In genomic region chr11:67506426-67507032, GRCh38 we compare ENCODE assay signal across 8 cellular contexts. TPM values are rescaled to one million over a fixed set of nuclear protein-coding genes. Genes with fewer than 3 reads are reported as not detected.
DNase-seq lines count a peak whose midpoint lies in the region; ATAC-seq, FAIRE-seq and TF ChIP-seq lines count a peak whose summit lies in the region.

No MANE protein-coding gene starts in this region.

- in situ Hi-C loops in HepG2 (cut with HindIII; ENCODE audit: extremely low pct_ligation_motif_present, low pct_unique_long_range_greater_than_20kb): loop anchor here (5.0 kb wide), 1 partner anchor 104 kb away; the partner anchor contains the start of genes PPP1CA and TBC1D10C

- TF ChIP-seq RAD21 in SK-N-SH (IDR thresholded peaks at IDR 0.05; ENCODE audit: low read length): no peak
- TF ChIP-seq RAD21 in HepG2 (CRISPR knock-in tag; IDR thresholded peaks at IDR 0.05): no peak

- no peak overlapping the region for H2AFZ ChIP-seq in SK-N-SH (ENCODE audit: low read depth)
- H2AFZ ChIP-seq in HepG2 (ENCODE audit: low read length): no peak overlapping the region

- H3K9me3 Mint-ChIP-seq in activated T-helper 17 cell treated with anti-CD3 and anti-CD28 coated beads, Interleukin-2, amount 50 U/mL, for 72 hours: no peaks in the 10 kb centered on the region

- H3K9me3 ChIP-seq in SK-N-SH (no peaks in the 10 kb centered on the region), HepG2 (ENCODE audit: low read length) (no peaks in the 10 kb centered on the region), stomach smooth muscle (ENCODE audit: control insufficient read depth in 2 of 2, low read length in 2 of 2) (no peaks in the 10 kb centered on the region)

- peaks cover 24% of the 10 kb centered on the region for H3F3A ChIP-seq in SK-N-SH (replicated peaks; ENCODE audit: insufficient read depth)

- peak overlapping the region; percentile 94 for H3K4me3 Mint-ChIP-seq in activated T-helper 17 cell treated with anti-CD3 and anti-CD28 coated beads, Interleukin-2, amount 50 U/mL, for 72 hours

- H3K9ac ChIP-seq in SK-N-SH (0 out of 2 replicates have a peak overlapping the region, but pooled peaks have one; percentile 69), HepG2 (ENCODE audit: insufficient read depth, low read depth, low read length) (peak overlapping the region; percentile 27; the same call in 1 of the 2 replicates), stomach smooth muscle (ENCODE audit: low read length in 2 of 2) (peak overlapping the region; percentile 13 to 21)

- H3K4me1 ChIP-seq in SK-N-SH (ENCODE audit: control insufficient read depth in 1 of 2, insufficient read depth in 2 of 2, low read depth in 1 of 2, low read length in 1 of 2) (peaks cover 10 to 36% of the 10 kb centered on the region in 2 experiments), HepG2 (ENCODE audit: insufficient read depth, low read length) (peaks cover 56% of the 10 kb centered on the region), stomach smooth muscle (ENCODE audit: control insufficient read depth, insufficient read depth, low read length) (peaks cover 45% of the 10 kb centered on the region)

- no peak for TF ChIP-seq EP300 in SK-N-SH (IDR thresholded peaks at IDR 0.05; ENCODE audit: borderline replicate concordance in 1 of 2, low read depth in 1 of 2, low read length in 1 of 2)
- no peak for TF ChIP-seq EP300 in HepG2 (IDR thresholded peaks at IDR 0.05; ENCODE audit: low read depth in 2 of 2, low read length in 2 of 2)
- TF ChIP-seq EP300 in HepG2 (CRISPR knock-in tag; IDR thresholded peaks at IDR 0.05; ENCODE audit: borderline replicate concordance): no peak

- H3K36me3 ChIP-seq in SK-N-SH (replicated peaks in 1 of 2; ENCODE audit: control insufficient read depth in 1 of 2, insufficient read depth in 2 of 2, low read length in 1 of 2): peaks cover 0 to 14% of the 10 kb centered on the region in 2 experiments
- no peaks in the 10 kb centered on the region for H3K36me3 ChIP-seq in HepG2 (replicated peaks in 1 of 2; ENCODE audit: control insufficient read depth in 1 of 2, insufficient read depth in 2 of 2, low read length in 2 of 2)
- H3K36me3 ChIP-seq in stomach smooth muscle (ENCODE audit: control insufficient read depth in 2 of 2, insufficient read depth in 2 of 2, low read length in 2 of 2): no peaks in the 10 kb centered on the region

- DNase-seq in SK-N-SH: no peak
- no peak for DNase-seq in HepG2 (ENCODE audit: low spot score)
- no peak for DNase-seq in NOMO-1 (lab: John Stamatoyannopoulos, UW; ENCODE audit: unreplicated experiment in 2 of 2)
- no peak for DNase-seq in NCI-H187 (lab: John Stamatoyannopoulos, UW)
- DNase-seq in NAMALWA (ENCODE audit: low spot score): no peak

- peaks cover 29% of the 10 kb centered on the region for H3K79me2 ChIP-seq in SK-N-SH (ENCODE audit: insufficient read depth)
- H3K79me2 ChIP-seq in HepG2 (ENCODE audit: insufficient read depth, low read length): peaks cover 10% of the 10 kb centered on the region

- peak overlapping the region; percentile 95 for H3K4me2 ChIP-seq in SK-N-SH
- peak overlapping the region; percentile 95 for H3K4me2 ChIP-seq in HepG2 (ENCODE audit: low read depth, low read length)

- peak overlapping the region; percentile 98 for H3K27ac Mint-ChIP-seq in activated T-helper 17 cell treated with anti-CD3 and anti-CD28 coated beads, Interleukin-2, amount 50 U/mL, for 72 hours

- FAIRE-seq in HepG2 (lab: Jason Lieb, UNC): no peak

- BruUV-seq in HepG2 (replicated peaks; lab: Mats Ljungman, UMichigan): no TSS peak

- peaks cover 18% of the 10 kb centered on the region for H3K4me1 Mint-ChIP-seq in activated T-helper 17 cell treated with anti-CD3 and anti-CD28 coated beads, Interleukin-2, amount 50 U/mL, for 72 hours

- peaks cover 64% of the 10 kb centered on the region for H3K36me3 Mint-ChIP-seq in activated T-helper 17 cell treated with anti-CD3 and anti-CD28 coated beads, Interleukin-2, amount 50 U/mL, for 72 hours (ENCODE audit: low read depth)

- H3K9me2 ChIP-seq in SK-N-SH: no peaks in the 10 kb centered on the region

- POLR2A ChIA-PET in SK-N-SH (lab: Yijun Ruan, JAX): no interaction called here
- POLR2A ChIA-PET in HepG2 (lab: Yijun Ruan, JAX): no interaction called here

- no peaks in the 10 kb centered on the region for H3K27me3 Mint-ChIP-seq in activated T-helper 17 cell treated with anti-CD3 and anti-CD28 coated beads, Interleukin-2, amount 50 U/mL, for 72 hours

- TF ChIP-seq POLR2A in HepG2 (IDR thresholded peaks at IDR 0.05; ENCODE audit: insufficient read depth in 1 of 2, low read depth in 2 of 2, low read length in 2 of 2): no peak

- H3K27me3 ChIP-seq in SK-N-SH (ENCODE audit: insufficient read depth) (no peaks in the 10 kb centered on the region; the same call in 1 of the 2 replicates), HepG2 (ENCODE audit: control insufficient read depth in 1 of 2, insufficient read depth in 2 of 2, low read length in 2 of 2) (no peaks in the 10 kb centered on the region), stomach smooth muscle (ENCODE audit: control insufficient read depth in 1 of 2, insufficient read depth in 2 of 2, low read length in 2 of 2) (peaks cover 7 to 29% of the 10 kb centered on the region in 2 donors)

- H3K27ac ChIP-seq in SK-N-SH (ENCODE audit: low read depth in 2 of 2, low read length in 1 of 2) (peak overlapping the region; percentile 6 to 80; a peak in 3 of 4 replicates), HepG2 (ENCODE audit: extremely low read length, insufficient read depth, low read length) (peak overlapping the region; percentile 65), stomach smooth muscle (ENCODE audit: low read length) (peak overlapping the region; percentile 76)

- H3K4me3 ChIP-seq in SK-N-SH (ENCODE audit: low read depth in 2 of 2, low read length in 1 of 2) (peak overlapping the region in 1 of 2 experiments; percentile 68; a peak in 2 of 4 replicates), HepG2 (replicated peaks in 1 of 3; ENCODE audit: insufficient read depth in 1 of 3, low read depth in 2 of 3, low read length in 3 of 3) (peak overlapping the region in 2 of 3 experiments; percentile 91 to 93; a peak in 4 of 6 replicates), stomach smooth muscle (ENCODE audit: low read length in 2 of 2) (peak overlapping the region in 1 of 2 donors; percentile 71)

- H4K20me1 ChIP-seq in SK-N-SH (ENCODE audit: insufficient read depth) (peaks cover 13% of the 10 kb centered on the region), HepG2 (ENCODE audit: insufficient read depth, low read length) (no peaks in the 10 kb centered on the region)

- CTCF ChIA-PET in SK-N-SH (lab: Yijun Ruan, JAX) (interaction anchor here (0.6 to 1.2 kb wide), 6 partner anchors 99 to 160 kb away, joined by 3 to 4 read pairs (median 3); no protein-coding TSS in a partner anchor), HepG2 (lab: Yijun Ruan, JAX; ENCODE audit: low intra/inter-chr PET ratio, low total read pairs) (interaction anchor here (2.1 to 2.2 kb wide), 2 partner anchors 105 to 117 kb away, joined by 6 to 18 read pairs; partner anchors contain the start of gene PPP1CA)

- TF ChIP-seq CTCF in SK-N-SH (IDR thresholded peaks at IDR 0.05) (no peak), HepG2 (CRISPR knock-in tag; IDR thresholded peaks at IDR 0.05) (no peak)

- 87% methylated on average over 13 of the region's 16 CpGs for WGBS in SK-N-SH (ENCODE audit: low lambda C conversion rate)
- WGBS in HepG2 (ENCODE audit: low lambda C conversion rate): 96% methylated on average over 8 of the region's 16 CpGs

- ATAC-seq in SK-N-SH treated with all-trans-retinoic acid at 6 μM for 48 hours: no peak
- no peak for ATAC-seq in activated T-helper 17 cell treated with anti-CD3 and anti-CD28 coated beads, Interleukin-2, amount 50 U/mL, for 72 hours (replicated peaks)
- ATAC-seq in HepG2: no peak

- intact Hi-C loops in HepG2 (cut with micrococcal nuclease; ENCODE audit: unreplicated experiment): no loop called here

RNA-seq across cellular contexts. Expression of gene PITPNM1, which starts 1.4 kb away (rescaled TPM):
- polyA plus RNA-seq in SK-N-SH (2012; rRNA removed) (24.2 and 24.4 TPM in 2 replicates), HepG2 (2011; rRNA removed) (8.2 and 9.4 TPM in 2 replicates)
- polyA plus RNA-seq in SK-N-SH (2012; cell fraction: cytosol; rRNA removed): 6.8 and 11.2 TPM in 2 replicates
- 85.1 and 94.3 TPM in 2 replicates for polyA plus RNA-seq in SK-N-SH (2012; cell fraction: nucleus; rRNA removed)
- 100 to 1,000 TPM in 1 of 2 donors, 10 to 100 TPM in 1; 97.9 to 111 TPM for total RNA-seq in activated T-helper 17 cell treated with anti-CD3 and anti-CD28 coated beads, Interleukin-2, amount 50 U/mL, for 72 hours
- 7.7 and 8.5 TPM in 2 replicates for total RNA-seq in HepG2 (2016; rRNA removed; fragmentation: Illumina TruSeq; extraction: Trizol)
- total RNA-seq in HepG2 (2016; cell fraction: cytosol; rRNA removed; fragmentation: Illumina TruSeq; extraction: Trizol; ENCODE audit: low read depth): 2.1 and 3.4 TPM in 2 replicates
- 6.0 and 8.5 TPM in 2 replicates for total RNA-seq in HepG2 (2016; cell fraction: insoluble cytoplasmic fraction; rRNA removed; fragmentation: Illumina TruSeq; extraction: Trizol)
- 8.3 and 9.9 TPM in 2 replicates for total RNA-seq in HepG2 (2016; cell fraction: membrane; rRNA removed; fragmentation: Illumina TruSeq; extraction: Trizol)
- total RNA-seq in HepG2 (2016; cell fraction: nucleus; rRNA removed; fragmentation: Illumina TruSeq; extraction: Trizol): 7.3 and 8.9 TPM in 2 replicates
- 5.2 and 10.7 TPM in 2 replicates for polyA plus RNA-seq in HepG2 (2011; cell fraction: cytosol; rRNA removed)
- polyA plus RNA-seq in HepG2 (2011; cell fraction: nucleus; rRNA removed): 38.2 and 58.0 TPM in 2 replicates
- polyA plus RNA-seq in HepG2 (2012): 4.4 and 9.1 TPM in 2 replicates
- polyA plus RNA-seq in HepG2 (2016; cell fraction: cytosol; fragmentation: Illumina TruSeq; extraction: Trizol; ENCODE audit: low read depth): 3.2 and 3.6 TPM in 2 replicates
- 5.6 and 8.6 TPM in 2 replicates for polyA plus RNA-seq in HepG2 (2016; cell fraction: insoluble cytoplasmic fraction; fragmentation: Illumina TruSeq; extraction: Trizol; ENCODE audit: low read depth)
- polyA plus RNA-seq in HepG2 (2016; cell fraction: membrane; fragmentation: Illumina TruSeq; extraction: Trizol; ENCODE audit: low read depth): 7.7 and 8.1 TPM in 2 replicates
- polyA plus RNA-seq in HepG2 (2016; cell fraction: nucleus; fragmentation: Illumina TruSeq; extraction: Trizol; ENCODE audit: insufficient read depth, low read depth): 19.9 and 22.6 TPM in 2 replicates
- 29.1 and 72.8 TPM in 2 replicates for polyA minus RNA-seq in HepG2 (2011; rRNA and poly(A)+ RNA removed; ENCODE audit: low replicate concordance)
- 10.6 and 11.6 TPM in 2 replicates for polyA minus RNA-seq in HepG2 (2011; cell fraction: cytosol; rRNA and poly(A)+ RNA removed)
- polyA minus RNA-seq in HepG2 (2011; cell fraction: nucleus; rRNA and poly(A)+ RNA removed): 6.8 and 9.1 TPM in 2 replicates

RNA-seq across cellular contexts. Expression of gene CDK2AP2, which starts 1.4 kb away (rescaled TPM):
- polyA plus RNA-seq in SK-N-SH (2012; rRNA removed) (32.8 and 47.9 TPM in 2 replicates), HepG2 (2011; rRNA removed) (15.0 and 15.2 TPM in 2 replicates)
- polyA plus RNA-seq in SK-N-SH (2012; cell fraction: cytosol; rRNA removed): 18.5 and 30.3 TPM in 2 replicates
- polyA plus RNA-seq in SK-N-SH (2012; cell fraction: nucleus; rRNA removed): 61.4 and 65.8 TPM in 2 replicates
- 10 to 100 TPM; 65.0 to 71.7 TPM for total RNA-seq in activated T-helper 17 cell treated with anti-CD3 and anti-CD28 coated beads, Interleukin-2, amount 50 U/mL, for 72 hours
- 19.7 and 23.2 TPM in 2 replicates for total RNA-seq in HepG2 (2016; rRNA removed; fragmentation: Illumina TruSeq; extraction: Trizol)
- 18.4 and 24.3 TPM in 2 replicates for total RNA-seq in HepG2 (2016; cell fraction: cytosol; rRNA removed; fragmentation: Illumina TruSeq; extraction: Trizol; ENCODE audit: low read depth)
- total RNA-seq in HepG2 (2016; cell fraction: insoluble cytoplasmic fraction; rRNA removed; fragmentation: Illumina TruSeq; extraction: Trizol): 14.9 and 23.0 TPM in 2 replicates
- 24.4 and 32.7 TPM in 2 replicates for total RNA-seq in HepG2 (2016; cell fraction: membrane; rRNA removed; fragmentation: Illumina TruSeq; extraction: Trizol)
- 16.1 and 17.6 TPM in 2 replicates for total RNA-seq in HepG2 (2016; cell fraction: nucleus; rRNA removed; fragmentation: Illumina TruSeq; extraction: Trizol)
- polyA plus RNA-seq in HepG2 (2011; cell fraction: cytosol; rRNA removed): 13.5 and 23.6 TPM in 2 replicates
- polyA plus RNA-seq in HepG2 (2011; cell fraction: nucleus; rRNA removed): 32.3 and 35.7 TPM in 2 replicates
- 11.0 and 19.0 TPM in 2 replicates for polyA plus RNA-seq in HepG2 (2012)
- 34.7 and 53.1 TPM in 2 replicates for polyA plus RNA-seq in HepG2 (2016; cell fraction: cytosol; fragmentation: Illumina TruSeq; extraction: Trizol; ENCODE audit: low read depth)
- polyA plus RNA-seq in HepG2 (2016; cell fraction: insoluble cytoplasmic fraction; fragmentation: Illumina TruSeq; extraction: Trizol; ENCODE audit: low read depth): 31.6 and 43.1 TPM in 2 replicates
- 52.5 and 57.8 TPM in 2 replicates for polyA plus RNA-seq in HepG2 (2016; cell fraction: membrane; fragmentation: Illumina TruSeq; extraction: Trizol; ENCODE audit: low read depth)
- polyA plus RNA-seq in HepG2 (2016; cell fraction: nucleus; fragmentation: Illumina TruSeq; extraction: Trizol; ENCODE audit: insufficient read depth, low read depth): 45.1 and 46.7 TPM in 2 replicates
- 16.8 and 42.0 TPM in 2 replicates for polyA minus RNA-seq in HepG2 (2011; rRNA and poly(A)+ RNA removed; ENCODE audit: low replicate concordance)
- polyA minus RNA-seq in HepG2 (2011; cell fraction: cytosol; rRNA and poly(A)+ RNA removed): 13.8 and 17.6 TPM in 2 replicates
- polyA minus RNA-seq in HepG2 (2011; cell fraction: nucleus; rRNA and poly(A)+ RNA removed): 10.1 and 16.6 TPM in 2 replicates

RNA-seq across cellular contexts. Expression of gene CABP2, which starts 16.7 kb away (rescaled TPM):
- polyA plus RNA-seq in SK-N-SH (2012; rRNA removed) (not detected in 2 replicates), HepG2 (2011; rRNA removed) (not detected in 2 replicates)
- not detected in 2 replicates for polyA plus RNA-seq in SK-N-SH (2012; cell fraction: cytosol; rRNA removed)
- polyA plus RNA-seq in SK-N-SH (2012; cell fraction: nucleus; rRNA removed): not detected in 2 replicates
- not detected for total RNA-seq in activated T-helper 17 cell treated with anti-CD3 and anti-CD28 coated beads, Interleukin-2, amount 50 U/mL, for 72 hours
- total RNA-seq in HepG2 (2016; rRNA removed; fragmentation: Illumina TruSeq; extraction: Trizol): not detected in 2 replicates
- total RNA-seq in HepG2 (2016; cell fraction: cytosol; rRNA removed; fragmentation: Illumina TruSeq; extraction: Trizol; ENCODE audit: low read depth): not detected in 2 replicates
- not detected in 2 replicates for total RNA-seq in HepG2 (2016; cell fraction: insoluble cytoplasmic fraction; rRNA removed; fragmentation: Illumina TruSeq; extraction: Trizol)
- not detected in 2 replicates for total RNA-seq in HepG2 (2016; cell fraction: membrane; rRNA removed; fragmentation: Illumina TruSeq; extraction: Trizol)
- not detected in 2 replicates for total RNA-seq in HepG2 (2016; cell fraction: nucleus; rRNA removed; fragmentation: Illumina TruSeq; extraction: Trizol)
- not detected in 2 replicates for polyA plus RNA-seq in HepG2 (2011; cell fraction: cytosol; rRNA removed)
- polyA plus RNA-seq in HepG2 (2011; cell fraction: nucleus; rRNA removed): not detected in 2 replicates
- not detected in 2 replicates for polyA plus RNA-seq in HepG2 (2012)
- not detected in 2 replicates for polyA plus RNA-seq in HepG2 (2016; cell fraction: cytosol; fragmentation: Illumina TruSeq; extraction: Trizol; ENCODE audit: low read depth)
- polyA plus RNA-seq in HepG2 (2016; cell fraction: insoluble cytoplasmic fraction; fragmentation: Illumina TruSeq; extraction: Trizol; ENCODE audit: low read depth): not detected in 2 replicates
- not detected in 2 replicates for polyA plus RNA-seq in HepG2 (2016; cell fraction: membrane; fragmentation: Illumina TruSeq; extraction: Trizol; ENCODE audit: low read depth)
- not detected in 2 replicates for polyA plus RNA-seq in HepG2 (2016; cell fraction: nucleus; fragmentation: Illumina TruSeq; extraction: Trizol; ENCODE audit: insufficient read depth, low read depth)
- polyA minus RNA-seq in HepG2 (2011; rRNA and poly(A)+ RNA removed; ENCODE audit: low replicate concordance): not detected in 2 replicates
- not detected in 2 replicates for polyA minus RNA-seq in HepG2 (2011; cell fraction: cytosol; rRNA and poly(A)+ RNA removed)
- polyA minus RNA-seq in HepG2 (2011; cell fraction: nucleus; rRNA and poly(A)+ RNA removed): not detected in 2 replicates

RNA-seq across cellular contexts. Expression of gene AIP, which starts 23.7 kb away (rescaled TPM):
- 192 and 207 TPM in 2 replicates for polyA plus RNA-seq in SK-N-SH (2012; rRNA removed)
- 112 and 149 TPM in 2 replicates for polyA plus RNA-seq in SK-N-SH (2012; cell fraction: cytosol; rRNA removed)
- 125 and 141 TPM in 2 replicates for polyA plus RNA-seq in SK-N-SH (2012; cell fraction: nucleus; rRNA removed)
- total RNA-seq in activated T-helper 17 cell treated with anti-CD3 and anti-CD28 coated beads, Interleukin-2, amount 50 U/mL, for 72 hours: 100 to 1,000 TPM; 152 to 186 TPM
- 51.8 and 54.7 TPM in 2 replicates for total RNA-seq in HepG2 (2016; rRNA removed; fragmentation: Illumina TruSeq; extraction: Trizol)
- 29.3 and 29.9 TPM in 2 replicates for total RNA-seq in HepG2 (2016; cell fraction: cytosol; rRNA removed; fragmentation: Illumina TruSeq; extraction: Trizol; ENCODE audit: low read depth)
- total RNA-seq in HepG2 (2016; cell fraction: insoluble cytoplasmic fraction; rRNA removed; fragmentation: Illumina TruSeq; extraction: Trizol): 49.6 and 51.5 TPM in 2 replicates
- total RNA-seq in HepG2 (2016; cell fraction: membrane; rRNA removed; fragmentation: Illumina TruSeq; extraction: Trizol): 34.6 and 35.9 TPM in 2 replicates
- 23.8 and 25.0 TPM in 2 replicates for total RNA-seq in HepG2 (2016; cell fraction: nucleus; rRNA removed; fragmentation: Illumina TruSeq; extraction: Trizol)
- polyA plus RNA-seq in HepG2 (2011; rRNA removed): 110 and 113 TPM in 2 replicates
- polyA plus RNA-seq in HepG2 (2011; cell fraction: cytosol; rRNA removed): 108 and 172 TPM in 2 replicates
- 78.7 and 80.7 TPM in 2 replicates for polyA plus RNA-seq in HepG2 (2011; cell fraction: nucleus; rRNA removed)
- polyA plus RNA-seq in HepG2 (2012): 58.6 and 77.3 TPM in 2 replicates
- polyA plus RNA-seq in HepG2 (2016; cell fraction: cytosol; fragmentation: Illumina TruSeq; extraction: Trizol; ENCODE audit: low read depth): 24.7 and 25.0 TPM in 2 replicates
- polyA plus RNA-seq in HepG2 (2016; cell fraction: insoluble cytoplasmic fraction; fragmentation: Illumina TruSeq; extraction: Trizol; ENCODE audit: low read depth): 54.4 and 55.2 TPM in 2 replicates
- polyA plus RNA-seq in HepG2 (2016; cell fraction: membrane; fragmentation: Illumina TruSeq; extraction: Trizol; ENCODE audit: low read depth): 28.2 and 32.3 TPM in 2 replicates
- polyA plus RNA-seq in HepG2 (2016; cell fraction: nucleus; fragmentation: Illumina TruSeq; extraction: Trizol; ENCODE audit: insufficient read depth, low read depth): 38.0 and 39.2 TPM in 2 replicates
- polyA minus RNA-seq in HepG2 (2011; rRNA and poly(A)+ RNA removed; ENCODE audit: low replicate concordance): 79.5 and 121 TPM in 2 replicates
- 35.7 and 42.3 TPM in 2 replicates for polyA minus RNA-seq in HepG2 (2011; cell fraction: cytosol; rRNA and poly(A)+ RNA removed)
- 23.3 and 30.8 TPM in 2 replicates for polyA minus RNA-seq in HepG2 (2011; cell fraction: nucleus; rRNA and poly(A)+ RNA removed)

RNA-seq across cellular contexts. Expression of gene TMEM134, which starts 37.5 kb away (rescaled TPM):
- 132 and 135 TPM in 2 replicates for polyA plus RNA-seq in SK-N-SH (2012; rRNA removed)
- polyA plus RNA-seq in SK-N-SH (2012; cell fraction: cytosol; rRNA removed): 90.4 and 111 TPM in 2 replicates
- 166 and 231 TPM in 2 replicates for polyA plus RNA-seq in SK-N-SH (2012; cell fraction: nucleus; rRNA removed)
- 10 to 100 TPM; 30.0 to 83.0 TPM for total RNA-seq in activated T-helper 17 cell treated with anti-CD3 and anti-CD28 coated beads, Interleukin-2, amount 50 U/mL, for 72 hours
- 5.1 and 6.9 TPM in 2 replicates for total RNA-seq in HepG2 (2016; rRNA removed; fragmentation: Illumina TruSeq; extraction: Trizol)
- total RNA-seq in HepG2 (2016; cell fraction: cytosol; rRNA removed; fragmentation: Illumina TruSeq; extraction: Trizol; ENCODE audit: low read depth): 19.7 and 21.6 TPM in 2 replicates
- total RNA-seq in HepG2 (2016; cell fraction: insoluble cytoplasmic fraction; rRNA removed; fragmentation: Illumina TruSeq; extraction: Trizol): 3.5 and 6.0 TPM in 2 replicates
- 16.8 and 19.3 TPM in 2 replicates for total RNA-seq in HepG2 (2016; cell fraction: membrane; rRNA removed; fragmentation: Illumina TruSeq; extraction: Trizol)
- 5.3 and 5.6 TPM in 2 replicates for total RNA-seq in HepG2 (2016; cell fraction: nucleus; rRNA removed; fragmentation: Illumina TruSeq; extraction: Trizol)
- 26.9 and 36.5 TPM in 2 replicates for polyA plus RNA-seq in HepG2 (2011; rRNA removed)
- polyA plus RNA-seq in HepG2 (2011; cell fraction: cytosol; rRNA removed): 56.6 and 72.3 TPM in 2 replicates
- 67.1 and 76.3 TPM in 2 replicates for polyA plus RNA-seq in HepG2 (2011; cell fraction: nucleus; rRNA removed)
- 21.5 and 23.1 TPM in 2 replicates for polyA plus RNA-seq in HepG2 (2012)
- polyA plus RNA-seq in HepG2 (2016; cell fraction: cytosol; fragmentation: Illumina TruSeq; extraction: Trizol; ENCODE audit: low read depth): 118 and 120 TPM in 2 replicates
- 17.4 and 19.8 TPM in 2 replicates for polyA plus RNA-seq in HepG2 (2016; cell fraction: insoluble cytoplasmic fraction; fragmentation: Illumina TruSeq; extraction: Trizol; ENCODE audit: low read depth)
- 70.1 and 76.5 TPM in 2 replicates for polyA plus RNA-seq in HepG2 (2016; cell fraction: membrane; fragmentation: Illumina TruSeq; extraction: Trizol; ENCODE audit: low read depth)
- polyA plus RNA-seq in HepG2 (2016; cell fraction: nucleus; fragmentation: Illumina TruSeq; extraction: Trizol; ENCODE audit: insufficient read depth, low read depth): 24.6 and 30.7 TPM in 2 replicates
- 6.6 and 13.2 TPM in 2 replicates for polyA minus RNA-seq in HepG2 (2011; rRNA and poly(A)+ RNA removed; ENCODE audit: low replicate concordance)
- polyA minus RNA-seq in HepG2 (2011; cell fraction: cytosol; rRNA and poly(A)+ RNA removed): 5.4 and 6.5 TPM in 2 replicates
- polyA minus RNA-seq in HepG2 (2011; cell fraction: nucleus; rRNA and poly(A)+ RNA removed): 7.3 and 8.6 TPM in 2 replicates

Comparison
In these comparisons a context has a peak if more than half of its experiments do, and no peak if none do; other contexts are left out.
1. H3K9ac ChIP-seq: peak in every context shown above with its lines; median percentile 69 in SK-N-SH; 27 in HepG2; 17 in stomach smooth muscle.
2. RNA of gene PITPNM1, which starts 1.4 kb away (total RNA-seq): 97.9 to 111 TPM in activated T-helper 17 cell treated with anti-CD3 and anti-CD28 coated beads, Interleukin-2, amount 50 U/mL, for 72 hours; 2.1 to 9.9 TPM in HepG2; every median in the first group is over 4 times any median in the second.
3. Peak in every context shown above with its lines, with median percentiles within 50 percentile points of each other: H3K27ac ChIP-seq.